In the genomic region with DNA sequence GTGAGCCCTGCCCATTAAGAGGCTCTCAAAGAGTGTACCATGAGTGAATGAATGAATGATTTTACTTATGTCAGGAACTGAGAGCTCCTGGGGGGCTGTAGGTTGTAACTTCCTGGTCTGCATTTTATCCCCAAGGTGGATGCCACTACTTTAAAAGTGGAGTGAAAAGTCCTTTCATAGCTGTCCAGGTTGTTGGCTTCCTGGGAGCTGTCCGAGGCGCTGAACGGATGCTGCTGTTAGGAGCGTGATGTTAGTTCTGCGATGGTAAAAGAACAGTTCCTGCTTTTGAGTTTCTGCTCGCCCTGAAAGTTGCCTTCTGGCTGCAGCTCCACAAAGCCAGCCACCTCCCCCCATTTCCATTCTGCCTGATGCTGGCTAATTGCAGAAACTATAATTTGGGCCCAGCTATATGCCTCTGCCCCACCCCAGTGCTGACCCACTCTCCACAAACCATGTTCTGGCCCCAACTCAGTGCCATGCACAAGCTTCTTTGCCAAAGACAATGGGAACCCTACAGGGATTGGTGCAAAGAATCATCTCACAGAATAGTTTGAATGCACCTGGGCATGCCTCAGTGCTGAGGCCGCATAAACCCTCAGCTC, we compare ENCODE assay signal across 12 cellular contexts.
A peak's percentile ranks its signal among the peaks of the same experiment; 100 is the strongest.
DNase-seq lines count a peak whose midpoint lies in the region; ATAC-seq and TF ChIP-seq lines count a peak whose summit lies in the region.
"Had no signal": no experiment of that assay in that cellular context is flagged by ENCODE, and none has a peak within 500 bp of the region (broad histone marks: within the 10 kb centered on the region; RNA-seq: fewer than 3 reads in every experiment).

No MANE protein-coding gene starts in this region.

- no peak overlapping the region for H4K91ac ChIP-seq in IMR-90 (ENCODE audit: insufficient read depth, low read depth, low read length)

- CTCF ChIA-PET in activated CD4-positive, alpha-beta T cell treated with anti-CD3 and anti-CD28 coated beads, Interleukin-2, amount 10 ng/mL, durations not matched to agents 7 days and 5 days (lab: Charles Lee): no interaction called here
- CTCF ChIA-PET in IMR-90 (lab: Yijun Ruan, JAX): interaction anchor here (0.5 kb wide), 1 partner anchor 8 kb away, joined by 4 read pairs; no protein-coding TSS in a partner anchor

- H2AK5ac ChIP-seq in IMR-90 (ENCODE audit: low read depth, low read length): no peak overlapping the region

- H3K4me1 Mint-ChIP-seq in activated CD4-positive, alpha-beta T cell treated with anti-CD3 and anti-CD28 coated beads, Interleukin-2, amount 10 ng/mL, durations not matched to agents 7 days and 5 days: no peaks in the 10 kb centered on the region

- H2BK15ac ChIP-seq in IMR-90 (ENCODE audit: low read depth, low read length): no peak overlapping the region

- H3K36me3 Mint-ChIP-seq in activated CD4-positive, alpha-beta T cell treated with anti-CD3 and anti-CD28 coated beads, Interleukin-2, amount 10 ng/mL, durations not matched to agents 7 days and 5 days (ENCODE audit: low read depth): no peaks in the 10 kb centered on the region

- no peak overlapping the region for H3K18ac ChIP-seq in IMR-90 (ENCODE audit: low read depth, low read length)

- no peak overlapping the region for H3K4me3 ChIP-seq in IMR-90 (ENCODE audit: insufficient read depth, low read depth, low read length)
- no peak overlapping the region for H3K4me3 ChIP-seq in sigmoid colon
- H3K4me3 ChIP-seq: colonic mucosa, GM23248 had no signal

- POLR2A ChIA-PET in activated CD4-positive, alpha-beta T cell treated with anti-CD3 and anti-CD28 coated beads, Interleukin-2, amount 10 ng/mL, durations not matched to agents 7 days and 5 days (lab: Charles Lee): no interaction called here
- POLR2A ChIA-PET in IMR-90 (lab: Charles Lee; ENCODE audit: unreplicated experiment): interaction anchor here (0.5 kb wide), 1 partner anchor 96 kb away, joined by 3 read pairs; no protein-coding TSS in a partner anchor

- no peak overlapping the region for H2BK5ac ChIP-seq in IMR-90 (ENCODE audit: low read depth, low read length, poor library complexity, severe bottlenecking)

- no peak overlapping the region for H2BK20ac ChIP-seq in IMR-90 (ENCODE audit: low read depth, low read length)

- H3K4ac ChIP-seq in IMR-90 (ENCODE audit: low read depth, low read length): no peak overlapping the region

- H3K4me1 ChIP-seq in IMR-90 (ENCODE audit: control insufficient read depth, insufficient read depth, low read length): no peaks in the 10 kb centered on the region
- no peaks in the 10 kb centered on the region for H3K4me1 ChIP-seq in sigmoid colon
- H3K4me1 ChIP-seq: colonic mucosa had no signal

- H2AFZ ChIP-seq in IMR-90 (replicated peaks; ENCODE audit: low read length, poor library complexity): no peak overlapping the region
- H2AFZ ChIP-seq: GM23248 had no signal

- no peak overlapping the region for H4K8ac ChIP-seq in IMR-90 (ENCODE audit: low read depth in 2 of 2, low read length in 2 of 2)

- WGBS in IMR-90 (ENCODE audit: extremely low coverage in 2 of 2, insufficient read length in 1 of 2), 2 experiments: no CpG with 5 or more reads among the region's 7 CpGs
- WGBS in sigmoid colon, 2 donors: 48 to 52% methylated on average over 7 of the region's 7 CpGs

- H2BK120ac ChIP-seq in IMR-90 (ENCODE audit: low read depth, low read length): no peak overlapping the region

- TF ChIP-seq POLR2A in IMR-90 (IDR thresholded peaks at IDR 0.05; ENCODE audit: low read depth, low read length) (no peak), sigmoid colon (IDR thresholded peaks at IDR 0.05) (no peak)

- no peak for TF ChIP-seq RAD21 in IMR-90 (IDR thresholded peaks at IDR 0.05; ENCODE audit: low read length)

- no peak overlapping the region for H3K27ac Mint-ChIP-seq in activated CD4-positive, alpha-beta T cell treated with anti-CD3 and anti-CD28 coated beads, Interleukin-2, amount 10 ng/mL, durations not matched to agents 7 days and 5 days

- H3K27ac ChIP-seq in IMR-90 (ENCODE audit: insufficient read depth, low read length) (no peak overlapping the region), sigmoid colon (no peak overlapping the region)
- H3K27ac ChIP-seq: colonic mucosa, GM23248 had no signal

- H3K79me1 ChIP-seq in IMR-90 (ENCODE audit: low read depth in 1 of 2, low read length in 2 of 2): no peaks in the 10 kb centered on the region

- no peaks in the 10 kb centered on the region for H3K9me1 ChIP-seq in IMR-90 (ENCODE audit: insufficient read depth, low read length)

- no peak overlapping the region for H4K5ac ChIP-seq in IMR-90 (ENCODE audit: low read depth, low read length)

- H3K23ac ChIP-seq in IMR-90 (ENCODE audit: low read depth, low read length): no peak overlapping the region

- no peaks in the 10 kb centered on the region for H3K27me3 Mint-ChIP-seq in activated CD4-positive, alpha-beta T cell treated with anti-CD3 and anti-CD28 coated beads, Interleukin-2, amount 10 ng/mL, durations not matched to agents 7 days and 5 days

- H3K9ac ChIP-seq in IMR-90 (ENCODE audit: low read depth, low read length): no peak overlapping the region
- H3K9ac ChIP-seq: GM23248 had no signal

- no peak overlapping the region for H3K4me3 Mint-ChIP-seq in activated CD4-positive, alpha-beta T cell treated with anti-CD3 and anti-CD28 coated beads, Interleukin-2, amount 10 ng/mL, durations not matched to agents 7 days and 5 days

- H3K56ac ChIP-seq in IMR-90 (ENCODE audit: extremely low read depth, insufficient read depth, low read length): no peak overlapping the region

- peaks cover 3% of the 10 kb centered on the region; the same call in 1 of the 2 replicates for H3K9me3 ChIP-seq in IMR-90 (ENCODE audit: control insufficient read depth, insufficient read depth, low read length)
- H3K9me3 ChIP-seq in sigmoid colon: no peaks in the 10 kb centered on the region
- H3K9me3 ChIP-seq: colonic mucosa had no signal

- TF ChIP-seq CTCF in IMR-90 (conservative IDR thresholded peaks at IDR 0.05; ENCODE audit: low read depth, low read length): no peak
- TF ChIP-seq CTCF in sigmoid colon (IDR thresholded peaks at IDR 0.05): no peak

- peak; percentile 25 to 40 for DNase-seq in activated CD4-positive, alpha-beta T cell treated with anti-CD3 and anti-CD28 coated beads, Interleukin-2, amount 50 U/mL, for 48 hours
- no peak for DNase-seq in activated CD4-positive, alpha-beta T cell treated with anti-CD3 and anti-CD28 coated beads, Interleukin-2, amount 10 ng/mL, durations not matched to agents 7 days and 5 days
- DNase-seq in IMR-90 (peak; percentile 8), dermis blood vessel endothelial cell (peak; percentile 1), sigmoid colon (no peak), hippocampal formation (lab: John Stamatoyannopoulos, UW) (no peak)
- peak; percentile 37 for DNase-seq in stimulated activated CD4-positive, alpha-beta T cell treated with anti-CD3 and anti-CD28 coated beads, Interleukin-15, amount 100 ng/mL, for 24 hours
- DNase-seq: colonic mucosa, GM23248, mesenchymal stem cell, NCI-H1092 treated with DMSO at 0.1 percent for 48 hours had no signal

- intact Hi-C loops in IMR-90 (cut with micrococcal nuclease) (no loop called here), sigmoid colon (cut with DNase I) (no loop called here)

- BruUV-seq in IMR-90 (replicated peaks; lab: Mats Ljungman, UMichigan): no TSS peak

- H2AK9ac ChIP-seq in IMR-90 (replicated peaks; ENCODE audit: low read depth, low read length, poor library complexity): no peak overlapping the region

- H3K27me3 ChIP-seq in IMR-90 (ENCODE audit: control insufficient read depth, insufficient read depth, low read length): no peaks in the 10 kb centered on the region
- H3K27me3 ChIP-seq in sigmoid colon: peaks cover 0 to 4% (median 0%) of the 10 kb centered on the region in 3 donors
- H3K27me3 ChIP-seq: colonic mucosa had no signal

- no peak for ATAC-seq in IMR-90 (ENCODE audit: low read depth)
- ATAC-seq in GM19467 (IDR thresholded peaks at IDR 0.05; ENCODE audit: unreplicated experiment): no peak

- H3K14ac ChIP-seq in IMR-90 (replicated peaks; ENCODE audit: low read depth, low read length): no peak overlapping the region

- TF ChIP-seq EP300 in sigmoid colon (IDR thresholded peaks at IDR 0.05): no peak

- H3K4me2 ChIP-seq in IMR-90 (ENCODE audit: low read depth, low read length): no peak overlapping the region

- dilution Hi-C loops in IMR-90 (cut with HindIII; ENCODE audit: low sequenced_read_pairs, unreplicated experiment): no loop called here

- in situ Hi-C loops in IMR-90 (cut with MboI; ENCODE audit: low sequenced_read_pairs): no loop called here

- H3K9me3 Mint-ChIP-seq in activated CD4-positive, alpha-beta T cell treated with anti-CD3 and anti-CD28 coated beads, Interleukin-2, amount 10 ng/mL, durations not matched to agents 7 days and 5 days: peaks cover 2% of the 10 kb centered on the region

- no peaks in the 10 kb centered on the region for H4K20me1 ChIP-seq in IMR-90 (ENCODE audit: insufficient read depth, low read length)

- H3K36me3 ChIP-seq in IMR-90 (ENCODE audit: control insufficient read depth, insufficient read depth, low read length) (no peaks in the 10 kb centered on the region), sigmoid colon (no peaks in the 10 kb centered on the region)
- H3K36me3 ChIP-seq: colonic mucosa had no signal

TF ChIP-seq in IMR-90, 13 proteins besides CTCF, POLR2A, EP300 and RAD21:
- TF ChIP-seq CEBPB (IDR thresholded peaks at IDR 0.05; ENCODE audit: low read depth, low read length): no peak
- TF ChIP-seq RFX5 (IDR thresholded peaks at IDR 0.05; ENCODE audit: low read depth, low read length): no peak
- no peak for TF ChIP-seq CHD1 (IDR thresholded peaks at IDR 0.05; ENCODE audit: low read depth, low read length)
- TF ChIP-seq SMC3 (IDR thresholded peaks at IDR 0.05; ENCODE audit: low read depth, low read length): no peak
- no peak for TF ChIP-seq RCOR1 (IDR thresholded peaks at IDR 0.05; ENCODE audit: insufficient replicate concordance, low read length)
- TF ChIP-seq, protein P1, sequence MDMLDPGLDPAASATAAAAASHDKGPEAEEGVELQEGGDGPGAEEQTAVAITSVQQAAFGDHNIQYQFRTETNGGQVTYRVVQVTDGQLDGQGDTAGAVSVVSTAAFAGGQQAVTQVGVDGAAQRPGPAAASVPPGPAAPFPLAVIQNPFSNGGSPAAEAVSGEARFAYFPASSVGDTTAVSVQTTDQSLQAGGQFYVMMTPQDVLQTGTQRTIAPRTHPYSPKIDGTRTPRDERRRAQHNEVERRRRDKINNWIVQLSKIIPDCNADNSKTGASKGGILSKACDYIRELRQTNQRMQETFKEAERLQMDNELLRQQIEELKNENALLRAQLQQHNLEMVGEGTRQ (IDR thresholded peaks at IDR 0.05; ENCODE audit: low read depth, low read length): no peak
- TF ChIP-seq BHLHE40 (IDR thresholded peaks at IDR 0.05; ENCODE audit: low read depth, low read length): no peak
- no peak for TF ChIP-seq MAZ (IDR thresholded peaks at IDR 0.05; ENCODE audit: borderline replicate concordance, low read depth, low read length)
- no peak for TF ChIP-seq MAFK (IDR thresholded peaks at IDR 0.05; ENCODE audit: low read depth, low read length)
- no peak for TF ChIP-seq MXI1 (IDR thresholded peaks at IDR 0.05; ENCODE audit: borderline replicate concordance, low read depth, low read length)

Comparison
In these comparisons a context has a peak if more than half of its experiments do, and no peak if none do; other contexts are left out.
1. DNase-seq: peak in activated CD4-positive, alpha-beta T cell treated with anti-CD3 and anti-CD28 coated beads, Interleukin-2, amount 50 U/mL, for 48 hours (2 of 2), IMR-90 (single experiment), dermis blood vessel endothelial cell (single experiment) and stimulated activated CD4-positive, alpha-beta T cell treated with anti-CD3 and anti-CD28 coated beads, Interleukin-15, amount 100 ng/mL, for 24 hours (single experiment); none in activated CD4-positive, alpha-beta T cell treated with anti-CD3 and anti-CD28 coated beads, Interleukin-2, amount 10 ng/mL, durations not matched to agents 7 days and 5 days (single experiment), sigmoid colon (single experiment) and hippocampal formation (0 of 2).